10 cellular contexts compared by ENCODE assay signal in genomic region chr10:95279042-95279820, GRCh38. TPM values are rescaled to one million over a fixed set of nuclear protein-coding genes. Genes with fewer than 3 reads are reported as not detected.
DNase-seq lines count a peak whose midpoint lies in the region; ATAC-seq, FAIRE-seq and TF ChIP-seq lines count a peak whose summit lies in the region.
"Had no signal": no experiment of that assay in that cellular context is flagged by ENCODE, and none has a peak within 500 bp of the region (broad histone marks: within the 10 kb centered on the region; RNA-seq: fewer than 3 reads in every experiment).

No MANE protein-coding gene starts in this region.

- FAIRE-seq in GM12891 (lab: Jason Lieb, UNC), result no peak

- ATAC-seq in upper lobe of left lung (ENCODE audit: low FRiP score in 2 of 2) (peak in 1 of 2 donors; percentile 32), GM21381 (IDR thresholded peaks at IDR 0.05; ENCODE audit: unreplicated experiment) (no peak), HG02678 (IDR thresholded peaks at IDR 0.05; ENCODE audit: unreplicated experiment) (no peak)
- ATAC-seq: mucosa of descending colon had no signal

- peaks cover 0 to 4% (median 0%) of the 10 kb centered on the region in 4 donors for H3K36me3 ChIP-seq in upper lobe of left lung

- in situ Hi-C loops in astrocyte of the spinal cord (cut with HindIII; ENCODE audit: low sequenced_read_pairs), result no loop called here

- H3K4me3 ChIP-seq in HFF-Myc (replicated peaks; ENCODE audit: low read depth, low read length) (no peak overlapping the region), astrocyte of the spinal cord (ENCODE audit: low read depth, low read length) (no peak overlapping the region), upper lobe of left lung (no peak overlapping the region)
- H3K4me3 ChIP-seq: mucosa of descending colon had no signal

- peak overlapping the region; percentile 81 to 89 (median 84) for H3K27ac ChIP-seq in upper lobe of left lung

- H3K27me3 ChIP-seq in upper lobe of left lung, result no peaks in the 10 kb centered on the region

- TF ChIP-seq EP300 in upper lobe of left lung (IDR thresholded peaks at IDR 0.05), result no peak

- TF ChIP-seq CTCF in HFF-Myc (IDR thresholded peaks at IDR 0.05; ENCODE audit: low read depth, low read length, missing control alignments) (no peak), astrocyte of the spinal cord (IDR thresholded peaks at IDR 0.05; ENCODE audit: low read depth, low read length) (no peak), upper lobe of left lung (IDR thresholded peaks at IDR 0.05) (no peak)

- H3K4me1 ChIP-seq in upper lobe of left lung, result peaks cover 47 to 76% (median 64%) of the 10 kb centered on the region in 4 donors

- DNase-seq in HFF-Myc (ENCODE audit: extremely low read depth, low read depth) (peak; percentile 38), astrocyte of the spinal cord (ENCODE audit: low read depth, low spot score) (peak; percentile 64), kidney tubule cell (ENCODE audit: low spot score) (peak; percentile 43), upper lobe of left lung (no peak), MV-4-11 (lab: John Stamatoyannopoulos, UW) (no peak), GM12891 (ENCODE audit: insufficient read length, low spot score) (no peak)
- DNase-seq: effector memory CD4-positive, alpha-beta T cell had no signal

- no peak for TF ChIP-seq POLR2A in upper lobe of left lung (IDR thresholded peaks at IDR 0.05)
- no peak for TF ChIP-seq POLR2A in GM12891 (IDR thresholded peaks at IDR 0.05; ENCODE audit: low read depth, low read length)

- no peaks in the 10 kb centered on the region for H3K9me3 ChIP-seq in upper lobe of left lung
- H3K9me3 ChIP-seq: mucosa of descending colon had no signal

- 69 to 71% methylated on average over 4 of the region's 4 CpGs for WGBS in upper lobe of left lung, 2 donors

TF ChIP-seq in GM12891, 5 proteins besides CTCF, POLR2A, EP300 and RAD21:
- no peak for TF ChIP-seq POU2F2 (IDR thresholded peaks at IDR 0.05; ENCODE audit: low read depth, low read length)
- no peak for TF ChIP-seq SPI1 (IDR thresholded peaks at IDR 0.05; ENCODE audit: low read depth, low read length)
- TF ChIP-seq TAF1 (IDR thresholded peaks at IDR 0.05; ENCODE audit: low read depth, low read length), result no peak
- TF ChIP-seq POLR2AphosphoS5 (IDR thresholded peaks at IDR 0.05; ENCODE audit: low read depth, low read length), result no peak
- no peak for TF ChIP-seq PAX5 (IDR thresholded peaks at IDR 0.05; ENCODE audit: insufficient read depth, low read length, severe bottlenecking)

RNA-seq across cellular contexts. Expression of gene PDLIM1, which starts 11.6 kb away (rescaled TPM):
- total RNA-seq in upper lobe of left lung, result 100 to 1,000 TPM in 5 of 6 donors, 10 to 100 TPM in 1; 78.6 to 239 (median 178) TPM
- 569 TPM for polyA plus RNA-seq in GM12891 (2012; ENCODE audit: low read depth, missing spikeins)

Comparison
In these comparisons a context has a peak if more than half of its experiments do, and no peak if none do; other contexts are left out.
1. DNase-seq: peak in HFF-Myc (single experiment), astrocyte of the spinal cord (single experiment) and kidney tubule cell (single experiment); none in upper lobe of left lung (0 of 2), MV-4-11 (single experiment) and GM12891 (single experiment).